2 cellular contexts compared by ENCODE assay signal in the genomic region with DNA sequence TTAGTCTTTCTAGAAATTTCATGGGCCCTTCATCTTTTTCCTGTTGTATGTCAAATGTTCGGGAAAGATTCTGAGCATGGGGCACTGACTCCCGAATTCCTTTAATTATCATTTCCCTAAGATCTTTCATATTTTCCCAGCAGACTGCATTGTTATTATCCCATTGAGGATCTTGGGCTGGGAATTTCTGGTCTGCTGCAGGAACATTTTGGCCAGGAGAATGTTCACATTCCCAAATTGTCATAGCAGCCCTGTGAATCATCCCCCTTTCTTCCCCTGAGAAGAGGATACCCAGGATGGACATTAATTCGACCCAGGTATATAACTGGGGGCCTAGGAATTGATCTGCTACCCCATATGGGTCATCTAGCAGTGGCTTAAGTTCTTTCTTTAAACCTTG.
TF ChIP-seq lines count a peak whose summit lies in the region.

No MANE protein-coding gene starts in this region.

TF ChIP-seq in H1, 55 proteins besides CTCF, POLR2A, EP300 and RAD21:
- no peak for TF ChIP-seq TEAD4 (IDR thresholded peaks at IDR 0.05; ENCODE audit: low read depth, low read length)
- no peak for TF ChIP-seq POLR2AphosphoS5 (IDR thresholded peaks at IDR 0.05; ENCODE audit: low read depth, low read length)
- no peak for TF ChIP-seq NRF1 (IDR thresholded peaks at IDR 0.05; ENCODE audit: low read depth, low read length)

TF ChIP-seq in HepG2, 621 proteins besides CTCF, POLR2A, EP300 and RAD21:
- no peak for TF ChIP-seq TBL1XR1 (IDR thresholded peaks at IDR 0.05; ENCODE audit: borderline replicate concordance, low read length, partially characterized antibody)
- TF ChIP-seq ZNF282 (IDR thresholded peaks at IDR 0.05; ENCODE audit: partially characterized antibody), result no peak
- TF ChIP-seq, protein P1, sequence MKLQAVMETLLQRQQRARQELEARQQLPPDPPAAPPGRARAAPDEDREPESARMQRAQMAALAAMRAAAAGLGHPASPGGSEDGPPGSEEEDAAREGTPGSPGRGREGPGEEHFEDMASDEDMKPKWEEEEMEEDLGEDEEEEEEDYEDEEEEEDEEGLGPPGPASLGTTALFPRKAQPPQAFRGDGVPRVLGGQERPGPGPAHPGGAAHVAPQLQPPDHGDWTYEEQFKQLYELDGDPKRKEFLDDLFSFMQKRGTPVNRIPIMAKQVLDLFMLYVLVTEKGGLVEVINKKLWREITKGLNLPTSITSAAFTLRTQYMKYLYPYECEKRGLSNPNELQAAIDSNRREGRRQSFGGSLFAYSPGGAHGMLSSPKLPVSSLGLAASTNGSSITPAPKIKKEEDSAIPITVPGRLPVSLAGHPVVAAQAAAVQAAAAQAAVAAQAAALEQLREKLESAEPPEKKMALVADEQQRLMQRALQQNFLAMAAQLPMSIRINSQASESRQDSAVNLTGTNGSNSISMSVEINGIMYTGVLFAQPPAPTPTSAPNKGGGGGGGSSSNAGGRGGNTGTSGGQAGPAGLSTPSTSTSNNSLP (IDR thresholded peaks at IDR 0.05; ENCODE audit: low read depth, low read length), result no peak
- no peak for TF ChIP-seq ASH2L (IDR thresholded peaks at IDR 0.05; ENCODE audit: insufficient read length, low read depth, low read length)
- TF ChIP-seq, protein P2, sequence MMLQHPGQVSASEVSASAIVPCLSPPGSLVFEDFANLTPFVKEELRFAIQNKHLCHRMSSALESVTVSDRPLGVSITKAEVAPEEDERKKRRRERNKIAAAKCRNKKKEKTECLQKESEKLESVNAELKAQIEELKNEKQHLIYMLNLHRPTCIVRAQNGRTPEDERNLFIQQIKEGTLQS (CRISPR knock-in tag; IDR thresholded peaks at IDR 0.05), result no peak
- no peak for TF ChIP-seq KAT2B (IDR thresholded peaks at IDR 0.05; ENCODE audit: borderline replicate concordance, low read depth, low read length)
- TF ChIP-seq U2AF2 (IDR thresholded peaks at IDR 0.05; ENCODE audit: low read depth, low read length), result no peak
- TF ChIP-seq ZFP90 (CRISPR knock-in tag; IDR thresholded peaks at IDR 0.05; ENCODE audit: borderline replicate concordance), result no peak
- TF ChIP-seq, protein P3, sequence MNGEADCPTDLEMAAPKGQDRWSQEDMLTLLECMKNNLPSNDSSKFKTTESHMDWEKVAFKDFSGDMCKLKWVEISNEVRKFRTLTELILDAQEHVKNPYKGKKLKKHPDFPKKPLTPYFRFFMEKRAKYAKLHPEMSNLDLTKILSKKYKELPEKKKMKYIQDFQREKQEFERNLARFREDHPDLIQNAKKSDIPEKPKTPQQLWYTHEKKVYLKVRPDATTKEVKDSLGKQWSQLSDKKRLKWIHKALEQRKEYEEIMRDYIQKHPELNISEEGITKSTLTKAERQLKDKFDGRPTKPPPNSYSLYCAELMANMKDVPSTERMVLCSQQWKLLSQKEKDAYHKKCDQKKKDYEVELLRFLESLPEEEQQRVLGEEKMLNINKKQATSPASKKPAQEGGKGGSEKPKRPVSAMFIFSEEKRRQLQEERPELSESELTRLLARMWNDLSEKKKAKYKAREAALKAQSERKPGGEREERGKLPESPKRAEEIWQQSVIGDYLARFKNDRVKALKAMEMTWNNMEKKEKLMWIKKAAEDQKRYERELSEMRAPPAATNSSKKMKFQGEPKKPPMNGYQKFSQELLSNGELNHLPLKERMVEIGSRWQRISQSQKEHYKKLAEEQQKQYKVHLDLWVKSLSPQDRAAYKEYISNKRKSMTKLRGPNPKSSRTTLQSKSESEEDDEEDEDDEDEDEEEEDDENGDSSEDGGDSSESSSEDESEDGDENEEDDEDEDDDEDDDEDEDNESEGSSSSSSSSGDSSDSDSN (CRISPR knock-in tag; IDR thresholded peaks at IDR 0.05), result no peak
- TF ChIP-seq KLF6 (CRISPR knock-in tag; IDR thresholded peaks at IDR 0.05), result no peak
